8 cellular contexts compared by ENCODE assay signal in genomic region chr1:117930484-117930883, GRCh38. TPM values are rescaled to one million over a fixed set of nuclear protein-coding genes. Genes with fewer than 3 reads are reported as not detected.
DNase-seq lines count a peak whose midpoint lies in the region; FAIRE-seq and TF ChIP-seq lines count a peak whose summit lies in the region.

No MANE protein-coding gene starts in this region.

- H3K27me3 Mint-ChIP-seq in nephron progenitor cell (ENCODE audit: low read depth, poor library complexity): no peaks in the 10 kb centered on the region

- DNase-seq in NAMALWA (ENCODE audit: low spot score) (peak; percentile 20), nephron progenitor cell (no peak), HUDEP-2 (lab: John Stamatoyannopoulos, UW; ENCODE audit: unreplicated experiment in 76 of 76) (no peak), HTR-8/SVneo (ENCODE audit: insufficient read length, low spot score) (no peak), GM10248 (ENCODE audit: extremely low spot score) (no peak)
- DNase-seq in stimulated activated CD8-positive, alpha-beta memory T cell treated with anti-CD3 and anti-CD28 coated beads, Interleukin-4, amount 100 ng/mL, for 48 hours: no peak

- H3K36me3 ChIP-seq in DOHH2 (ENCODE audit: control insufficient read depth, low read length): peaks cover 36% of the 10 kb centered on the region
- no peaks in the 10 kb centered on the region for H3K36me3 ChIP-seq in ectodermal cell (ENCODE audit: control insufficient read depth, insufficient read depth, low read length)

- H3K36me3 Mint-ChIP-seq in nephron progenitor cell (ENCODE audit: low read depth): peaks cover 12% of the 10 kb centered on the region

- H3K4me3 ChIP-seq in DOHH2 (ENCODE audit: low read length) (peak overlapping the region; percentile 93), ectodermal cell (ENCODE audit: insufficient read depth, low read depth, low read length) (peak overlapping the region; percentile 69)

- H3K4me3 Mint-ChIP-seq in nephron progenitor cell: peak overlapping the region; percentile 99

- no peaks in the 10 kb centered on the region for H3K9me3 ChIP-seq in DOHH2 (ENCODE audit: control insufficient read depth, insufficient read depth, low read length)
- no peaks in the 10 kb centered on the region for H3K9me3 ChIP-seq in ectodermal cell (ENCODE audit: control insufficient read depth, low read length)

- peaks cover 84% of the 10 kb centered on the region for H3K79me2 ChIP-seq in DOHH2 (ENCODE audit: control insufficient read depth, low read length)

- no peaks in the 10 kb centered on the region; the same call in 1 of the 2 replicates for H3F3A ChIP-seq in DOHH2 (ENCODE audit: control insufficient read depth, insufficient read depth)

- peak overlapping the region; percentile 48 for H3K27ac ChIP-seq in DOHH2 (ENCODE audit: low read depth, low read length)
- no peak overlapping the region for H3K27ac ChIP-seq in ectodermal cell (ENCODE audit: insufficient read depth, low read depth, low read length, poor library complexity, severe bottlenecking)

- no peak for FAIRE-seq in HTR-8/SVneo (lab: Jason Lieb, UNC)

- 8% methylated on average over 6 of the region's 6 CpGs for WGBS in ectodermal cell, 2 experiments

- peaks cover 44% of the 10 kb centered on the region for H3K4me1 Mint-ChIP-seq in nephron progenitor cell

- peaks cover 23% of the 10 kb centered on the region for H3K4me1 ChIP-seq in DOHH2 (ENCODE audit: control insufficient read depth, low read length)
- peaks cover 10% of the 10 kb centered on the region for H3K4me1 ChIP-seq in ectodermal cell (ENCODE audit: control insufficient read depth, insufficient read depth, low read length)

- no peaks in the 10 kb centered on the region for H3K9me3 Mint-ChIP-seq in nephron progenitor cell

- H4K20me1 ChIP-seq in DOHH2 (ENCODE audit: control insufficient read depth, insufficient read depth, low read depth, low read length): 0 out of 2 replicates have a peak, but pooled peaks cover 5% of the 10 kb centered on the region

- peak overlapping the region; percentile 97 for H3K27ac Mint-ChIP-seq in nephron progenitor cell

- TF ChIP-seq CTCF in DOHH2 (IDR thresholded peaks at IDR 0.05; ENCODE audit: low read depth, low read length, poor library complexity, severe bottlenecking): no peak
- TF ChIP-seq CTCF in nephron progenitor cell (IDR thresholded peaks at IDR 0.05): no peak
- no peak for TF ChIP-seq CTCF in GM10248 (IDR thresholded peaks at IDR 0.05; ENCODE audit: control extremely low read depth, extremely low read depth, low read depth, missing control alignments)

- POLR2A ChIA-PET in GM10248 (lab: Yijun Ruan, JAX): no interaction called here

- peak overlapping the region; percentile 66 for H3K4me2 ChIP-seq in DOHH2 (ENCODE audit: low read length)

- H3K9me2 ChIP-seq in DOHH2 (replicated peaks; ENCODE audit: control insufficient read depth, low read length): no peaks in the 10 kb centered on the region

- no peaks in the 10 kb centered on the region for H3K27me3 ChIP-seq in DOHH2 (ENCODE audit: control insufficient read depth, low read length)
- H3K27me3 ChIP-seq in ectodermal cell (ENCODE audit: control insufficient read depth, insufficient read depth, low read length, poor library complexity, severe bottlenecking): no peaks in the 10 kb centered on the region

- CTCF ChIA-PET in GM10248 (lab: Yijun Ruan, JAX): interaction anchor here (1.2 to 5.8 kb wide), 3 partner anchors 12 to 35 kb away, joined by 4 to 38 read pairs (median 5); no protein-coding TSS in a partner anchor

RNA-seq across cellular contexts. Expression of gene WDR3, which starts 0.9 kb away (rescaled TPM):
- polyA plus RNA-seq in ectodermal cell (2013, experiment 1 of 4): 36.0 TPM
- polyA plus RNA-seq in ectodermal cell (2013, experiment 2 of 4): 37.6 TPM
- polyA plus RNA-seq in ectodermal cell (2013, experiment 3 of 4): 18.7 TPM
- 27.2 TPM for polyA plus RNA-seq in ectodermal cell (2013, experiment 4 of 4)

RNA-seq across cellular contexts. Expression of gene GDAP2, which starts 1.1 kb away (rescaled TPM):
- 15.3 TPM for polyA plus RNA-seq in ectodermal cell (2013, experiment 1 of 4)
- 18.8 TPM for polyA plus RNA-seq in ectodermal cell (2013, experiment 2 of 4)
- 15.5 TPM for polyA plus RNA-seq in ectodermal cell (2013, experiment 3 of 4)
- polyA plus RNA-seq in ectodermal cell (2013, experiment 4 of 4): 14.4 TPM
